In the genomic region with DNA sequence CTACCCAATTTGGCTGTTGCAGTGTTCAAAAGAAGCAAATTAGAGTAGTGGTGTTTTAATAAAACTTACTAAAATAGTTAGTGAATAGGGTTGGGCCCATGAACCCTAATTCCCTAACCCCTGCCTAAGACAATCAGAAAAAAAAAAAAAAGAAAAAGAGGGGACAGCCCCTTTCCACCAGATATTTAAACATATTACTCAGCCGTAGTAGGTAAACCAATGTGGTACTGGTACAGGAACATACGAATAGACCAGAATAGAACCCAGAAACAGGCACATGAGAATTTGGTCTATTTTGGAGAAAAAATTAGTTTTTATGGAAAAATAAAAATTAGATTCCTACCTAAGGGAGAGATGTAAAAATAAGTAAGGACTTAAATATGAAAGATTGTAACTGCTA, we compare ENCODE assay signal across 1 cellular context.
TF ChIP-seq lines count a peak whose summit lies in the region.

No MANE protein-coding gene starts in this region.

TF ChIP-seq in HCT116, 20 proteins besides CTCF, POLR2A, EP300 and RAD21 (continued from another document):
- TF ChIP-seq, protein P1, sequence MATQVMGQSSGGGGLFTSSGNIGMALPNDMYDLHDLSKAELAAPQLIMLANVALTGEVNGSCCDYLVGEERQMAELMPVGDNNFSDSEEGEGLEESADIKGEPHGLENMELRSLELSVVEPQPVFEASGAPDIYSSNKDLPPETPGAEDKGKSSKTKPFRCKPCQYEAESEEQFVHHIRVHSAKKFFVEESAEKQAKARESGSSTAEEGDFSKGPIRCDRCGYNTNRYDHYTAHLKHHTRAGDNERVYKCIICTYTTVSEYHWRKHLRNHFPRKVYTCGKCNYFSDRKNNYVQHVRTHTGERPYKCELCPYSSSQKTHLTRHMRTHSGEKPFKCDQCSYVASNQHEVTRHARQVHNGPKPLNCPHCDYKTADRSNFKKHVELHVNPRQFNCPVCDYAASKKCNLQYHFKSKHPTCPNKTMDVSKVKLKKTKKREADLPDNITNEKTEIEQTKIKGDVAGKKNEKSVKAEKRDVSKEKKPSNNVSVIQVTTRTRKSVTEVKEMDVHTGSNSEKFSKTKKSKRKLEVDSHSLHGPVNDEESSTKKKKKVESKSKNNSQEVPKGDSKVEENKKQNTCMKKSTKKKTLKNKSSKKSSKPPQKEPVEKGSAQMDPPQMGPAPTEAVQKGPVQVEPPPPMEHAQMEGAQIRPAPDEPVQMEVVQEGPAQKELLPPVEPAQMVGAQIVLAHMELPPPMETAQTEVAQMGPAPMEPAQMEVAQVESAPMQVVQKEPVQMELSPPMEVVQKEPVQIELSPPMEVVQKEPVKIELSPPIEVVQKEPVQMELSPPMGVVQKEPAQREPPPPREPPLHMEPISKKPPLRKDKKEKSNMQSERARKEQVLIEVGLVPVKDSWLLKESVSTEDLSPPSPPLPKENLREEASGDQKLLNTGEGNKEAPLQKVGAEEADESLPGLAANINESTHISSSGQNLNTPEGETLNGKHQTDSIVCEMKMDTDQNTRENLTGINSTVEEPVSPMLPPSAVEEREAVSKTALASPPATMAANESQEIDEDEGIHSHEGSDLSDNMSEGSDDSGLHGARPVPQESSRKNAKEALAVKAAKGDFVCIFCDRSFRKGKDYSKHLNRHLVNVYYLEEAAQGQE (IDR thresholded peaks at IDR 0.05; ENCODE audit: low read depth): no peak
- TF ChIP-seq EZH2 (IDR thresholded peaks at IDR 0.05): no peak
- TF ChIP-seq, protein P2, sequence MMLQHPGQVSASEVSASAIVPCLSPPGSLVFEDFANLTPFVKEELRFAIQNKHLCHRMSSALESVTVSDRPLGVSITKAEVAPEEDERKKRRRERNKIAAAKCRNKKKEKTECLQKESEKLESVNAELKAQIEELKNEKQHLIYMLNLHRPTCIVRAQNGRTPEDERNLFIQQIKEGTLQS (IDR thresholded peaks at IDR 0.05): no peak
- TF ChIP-seq CBX3 (IDR thresholded peaks at IDR 0.05; ENCODE audit: low read depth): no peak
- no peak for TF ChIP-seq CEBPB (IDR thresholded peaks at IDR 0.05; ENCODE audit: low read depth)
- no peak for TF ChIP-seq POLR2AphosphoS5 (IDR thresholded peaks at IDR 0.05; ENCODE audit: low read depth, low read length)
- TF ChIP-seq JUND (IDR thresholded peaks at IDR 0.05): no peak
